24 cellular contexts compared by ENCODE assay signal in the genomic region with DNA sequence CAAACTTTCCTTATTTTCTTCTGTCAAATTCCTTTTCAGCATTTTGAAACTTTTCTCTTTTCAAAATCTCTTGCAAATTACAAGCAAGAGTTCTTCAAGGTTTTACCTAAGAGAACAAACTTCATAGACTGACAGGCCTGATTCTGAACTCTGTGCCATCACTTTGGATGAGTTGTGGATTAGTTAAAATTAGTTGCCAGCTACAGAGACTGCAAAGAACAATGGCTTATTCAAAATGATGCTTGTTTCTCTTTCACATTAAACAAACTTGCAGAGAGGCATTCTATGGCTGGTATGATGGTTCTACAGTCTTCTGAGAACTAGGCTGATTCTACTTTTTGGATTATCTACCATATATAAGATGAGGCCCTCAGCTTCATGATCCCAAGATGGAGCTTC.
"Had no signal": no experiment of that assay in that cellular context is flagged by ENCODE, and none has a peak within 500 bp of the region (broad histone marks: within the 10 kb centered on the region; RNA-seq: fewer than 3 reads in every experiment).

No MANE protein-coding gene starts in this region.

- H3K4me1 ChIP-seq: prostate gland had no signal

- H3K27ac Mint-ChIP-seq: activated CD4-positive, alpha-beta memory T cell treated with anti-CD3 and anti-CD28 coated beads, Interleukin-2, amount 10 ng/mL, durations not matched to agents 7 days and 5 days; activated CD4-positive, alpha-beta T cell treated with anti-CD3 and anti-CD28 coated beads for 36 hours; activated CD8-positive, alpha-beta memory T cell treated with anti-CD3 and anti-CD28 coated beads, Interleukin-2, amount 10 ng/mL, durations not matched to agents 7 days and 5 days; activated naive CD8-positive, alpha-beta T cell treated with anti-CD3 and anti-CD28 coated beads, Interleukin-2, amount 10 ng/mL, durations not matched to agents 7 days and 5 days; activated T-helper 17 cell treated with anti-CD3 and anti-CD28 coated beads, Interleukin-2, amount 50 U/mL, for 72 hours; brain; memory B cell; naive B cell; stimulated activated memory B cell treated with anti-CD40 and anti-IgM and Interleukin-4, amounts not matched to agents 10 μg/mL and 1 μg/mL and 100 μg/mL, for 72 hours; T-cell; WTC11 had no signal

- H3K9me3 Mint-ChIP-seq: activated CD4-positive, alpha-beta memory T cell treated with anti-CD3 and anti-CD28 coated beads, Interleukin-2, amount 10 ng/mL, durations not matched to agents 7 days and 5 days; naive B cell; T-cell; WTC11 had no signal

- H3K27me3 Mint-ChIP-seq: activated CD4-positive, alpha-beta memory T cell treated with anti-CD3 and anti-CD28 coated beads, Interleukin-2, amount 10 ng/mL, durations not matched to agents 7 days and 5 days; activated CD4-positive, alpha-beta T cell treated with anti-CD3 and anti-CD28 coated beads for 36 hours; activated CD8-positive, alpha-beta memory T cell treated with anti-CD3 and anti-CD28 coated beads, Interleukin-2, amount 10 ng/mL, durations not matched to agents 7 days and 5 days; activated naive CD8-positive, alpha-beta T cell treated with anti-CD3 and anti-CD28 coated beads, Interleukin-2, amount 10 ng/mL, durations not matched to agents 7 days and 5 days; activated T-helper 17 cell treated with anti-CD3 and anti-CD28 coated beads, Interleukin-2, amount 50 U/mL, for 72 hours; memory B cell; naive B cell; stimulated activated memory B cell treated with anti-CD40 and anti-IgM and Interleukin-4, amounts not matched to agents 10 μg/mL and 1 μg/mL and 100 μg/mL, for 72 hours; T-cell had no signal

- ATAC-seq: activated CD4-positive, alpha-beta T cell treated with anti-CD3 and anti-CD28 coated beads for 36 hours; activated CD8-positive, alpha-beta memory T cell treated with anti-CD3 and anti-CD28 coated beads, Interleukin-2, amount 10 ng/mL, durations not matched to agents 7 days and 5 days; activated T-helper 17 cell treated with anti-CD3 and anti-CD28 coated beads, Interleukin-2, amount 50 U/mL, for 72 hours; heart right ventricle; left ventricle myocardium superior; mucosa of descending colon; right lobe of liver; stimulated activated memory B cell treated with anti-CD40 and anti-IgM and Interleukin-4, amounts not matched to agents 10 μg/mL and 1 μg/mL and 100 μg/mL, for 72 hours; T-cell; WTC11 had no signal

- H3K27me3 ChIP-seq: colonic mucosa, heart right ventricle, right lobe of liver, tibial artery had no signal

- H3K27ac ChIP-seq: colonic mucosa, heart right ventricle, prostate gland, right lobe of liver, tibial artery had no signal

- H3K36me3 ChIP-seq: colonic mucosa, prostate gland, right lobe of liver, tibial artery had no signal

- DNase-seq: activated CD4-positive, alpha-beta memory T cell treated with anti-CD3 and anti-CD28 coated beads, Interleukin-2, amount 10 ng/mL, durations not matched to agents 7 days and 5 days; activated CD4-positive, alpha-beta T cell treated with anti-CD3 and anti-CD28 coated beads for 36 hours; activated CD8-positive, alpha-beta memory T cell treated with anti-CD3 and anti-CD28 coated beads, Interleukin-2, amount 10 ng/mL, durations not matched to agents 7 days and 5 days; activated naive CD4-positive, alpha-beta T cell treated with Interleukin-2 at 50 U/mL for 16 hours; activated naive CD8-positive, alpha-beta T cell treated with anti-CD3 and anti-CD28 coated beads, Interleukin-2, amount 10 ng/mL, durations not matched to agents 7 days and 5 days; central memory CD4-positive, alpha-beta T cell; colonic mucosa; heart right ventricle; kidney glomerular epithelial cell; left ventricle myocardium superior; mucosa of descending colon; naive B cell; right lobe of liver; small intestine; stimulated activated CD4-positive, alpha-beta T cell treated with anti-CD3 and anti-CD28 coated beads, Interleukin-4, amount 100 ng/mL, for 4 hours; T-cell; tibial artery had no signal

- H3K4me3 ChIP-seq: colonic mucosa, heart right ventricle, mucosa of descending colon, prostate gland, right lobe of liver, tibial artery had no signal

- H3K4me3 Mint-ChIP-seq: activated CD4-positive, alpha-beta memory T cell treated with anti-CD3 and anti-CD28 coated beads, Interleukin-2, amount 10 ng/mL, durations not matched to agents 7 days and 5 days; activated CD8-positive, alpha-beta memory T cell treated with anti-CD3 and anti-CD28 coated beads, Interleukin-2, amount 10 ng/mL, durations not matched to agents 7 days and 5 days; activated naive CD8-positive, alpha-beta T cell treated with anti-CD3 and anti-CD28 coated beads, Interleukin-2, amount 10 ng/mL, durations not matched to agents 7 days and 5 days; activated T-helper 17 cell treated with anti-CD3 and anti-CD28 coated beads, Interleukin-2, amount 50 U/mL, for 72 hours; memory B cell; naive B cell; neural crest cell; stimulated activated memory B cell treated with anti-CD40 and anti-IgM and Interleukin-4, amounts not matched to agents 10 μg/mL and 1 μg/mL and 100 μg/mL, for 72 hours; T-cell; WTC11 had no signal

- H3K9me3 ChIP-seq: colonic mucosa, heart right ventricle, mucosa of descending colon, prostate gland, right lobe of liver, tibial artery had no signal

- H3K36me3 Mint-ChIP-seq: WTC11 had no signal
